8 cellular contexts compared by ENCODE assay signal in genomic region chr1:41622859-41623732, GRCh38.
DNase-seq lines count a peak whose midpoint lies in the region; ATAC-seq lines count a peak whose summit lies in the region.

No MANE protein-coding gene starts in this region.

- peaks cover 57% of the 10 kb centered on the region for H3K36me3 Mint-ChIP-seq in activated naive CD8-positive, alpha-beta T cell treated with anti-CD3 and anti-CD28 coated beads, Interleukin-2, amount 50 U/mL, for 24 hours (ENCODE audit: low read depth)

- ATAC-seq in HG03139 (IDR thresholded peaks at IDR 0.05; ENCODE audit: unreplicated experiment) (peak; percentile 56), Right ventricle myocardium inferior (no peak)
- no peak for ATAC-seq in activated naive CD8-positive, alpha-beta T cell treated with anti-CD3 and anti-CD28 coated beads, Interleukin-2, amount 50 U/mL, for 24 hours

- peak overlapping the region; percentile 73 for H3K27ac Mint-ChIP-seq in activated naive CD8-positive, alpha-beta T cell treated with anti-CD3 and anti-CD28 coated beads, Interleukin-2, amount 50 U/mL, for 24 hours

- H3K9me3 Mint-ChIP-seq in activated naive CD8-positive, alpha-beta T cell treated with anti-CD3 and anti-CD28 coated beads, Interleukin-2, amount 50 U/mL, for 24 hours = no peaks in the 10 kb centered on the region

- DNase-seq in COLO668 (lab: John Stamatoyannopoulos, UW; ENCODE audit: unreplicated experiment) (peak; percentile 51), GM19240 (ENCODE audit: insufficient read length, low spot score) (peak; percentile 59), activated gamma-delta T cell (lab: John Stamatoyannopoulos, UW) (no peak), NCI-H2107 (lab: John Stamatoyannopoulos, UW) (no peak), Right ventricle myocardium inferior (ENCODE audit: missing footprints) (no peak), posterior vena cava (ENCODE audit: low spot score) (no peak)
- DNase-seq in activated naive CD8-positive, alpha-beta T cell treated with anti-CD3 and anti-CD28 coated beads, Interleukin-2, amount 50 U/mL, for 24 hours = no peak

- intact Hi-C loops in Right ventricle myocardium inferior (cut with DNase I) (no loop called here), posterior vena cava (cut with DNase I) (no loop called here)

- H3K4me1 Mint-ChIP-seq in activated naive CD8-positive, alpha-beta T cell treated with anti-CD3 and anti-CD28 coated beads, Interleukin-2, amount 50 U/mL, for 24 hours = peaks cover 64% of the 10 kb centered on the region

- no peaks in the 10 kb centered on the region for H3K27me3 Mint-ChIP-seq in activated naive CD8-positive, alpha-beta T cell treated with anti-CD3 and anti-CD28 coated beads, Interleukin-2, amount 50 U/mL, for 24 hours

- no peak overlapping the region for H3K4me3 Mint-ChIP-seq in activated naive CD8-positive, alpha-beta T cell treated with anti-CD3 and anti-CD28 coated beads, Interleukin-2, amount 50 U/mL, for 24 hours

Comparison
In these comparisons a context has a peak if more than half of its experiments do, and no peak if none do; other contexts are left out.
1. DNase-seq: peak in COLO668 (single experiment) and GM19240 (single experiment); none in activated naive CD8-positive, alpha-beta T cell treated with anti-CD3 and anti-CD28 coated beads, Interleukin-2, amount 50 U/mL, for 24 hours (single experiment), activated gamma-delta T cell (single experiment), NCI-H2107 (single experiment), Right ventricle myocardium inferior (single experiment) and posterior vena cava (single experiment).